20 cellular contexts compared by ENCODE assay signal in the genomic region with DNA sequence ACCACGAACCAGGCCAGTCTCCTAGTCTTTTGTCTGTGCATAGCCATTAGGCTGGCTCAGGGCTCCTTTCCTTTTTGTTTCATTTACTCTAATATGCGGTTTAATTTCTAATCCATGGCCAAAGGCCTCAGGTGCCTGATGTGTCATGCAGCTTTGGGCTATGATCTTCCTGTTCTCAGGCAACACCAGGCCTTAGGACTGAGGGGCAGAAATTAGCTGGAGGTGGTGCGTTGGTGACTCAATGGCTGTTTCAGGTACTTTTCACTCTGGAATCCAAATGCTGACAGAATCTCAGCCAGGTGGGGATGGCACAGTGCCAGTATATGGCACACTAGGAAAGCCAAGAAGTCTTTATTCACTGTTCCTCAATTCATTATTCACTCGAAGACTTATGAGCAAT.
"Had no signal": no experiment of that assay in that cellular context is flagged by ENCODE, and none has a peak within 500 bp of the region (broad histone marks: within the 10 kb centered on the region; RNA-seq: fewer than 3 reads in every experiment).

No MANE protein-coding gene starts in this region.

- H3K36me3 ChIP-seq: esophagus muscularis mucosa, gastroesophageal sphincter, right lobe of liver, tibial nerve, upper lobe of right lung, vagina had no signal

- H3K9me3 ChIP-seq: esophagus muscularis mucosa, gastroesophageal sphincter, psoas muscle, right lobe of liver, testis, tibial nerve, upper lobe of right lung, vagina had no signal

- H3K4me1 ChIP-seq: esophagus muscularis mucosa, gastroesophageal sphincter, psoas muscle, right lobe of liver, testis, tibial nerve, upper lobe of right lung, vagina had no signal

- H3K4me3 ChIP-seq: coronary artery, esophagus muscularis mucosa, gastroesophageal sphincter, lung, psoas muscle, right lobe of liver, testis, tibial nerve, upper lobe of right lung, vagina had no signal

- DNase-seq: effector CD4-positive, alpha-beta T cell; immature natural killer cell; kidney; left colon; left ventricle myocardium superior; mesendoderm; naive thymus-derived CD4-positive, alpha-beta T cell; nephron progenitor cell; psoas muscle; retina; right lobe of liver; stimulated activated CD4-positive, alpha-beta T cell treated with anti-CD3 and anti-CD28 coated beads, Interleukin-4, amount 100 ng/mL, for 24 hours; upper lobe of right lung had no signal

- H3K27ac ChIP-seq: coronary artery, esophagus muscularis mucosa, gastroesophageal sphincter, psoas muscle, right lobe of liver, testis, tibial nerve, upper lobe of right lung, vagina had no signal

- H3K27me3 ChIP-seq: esophagus muscularis mucosa, gastroesophageal sphincter, right lobe of liver, testis, tibial nerve, vagina had no signal
